10 cellular contexts compared by ENCODE assay signal in the genomic region with DNA sequence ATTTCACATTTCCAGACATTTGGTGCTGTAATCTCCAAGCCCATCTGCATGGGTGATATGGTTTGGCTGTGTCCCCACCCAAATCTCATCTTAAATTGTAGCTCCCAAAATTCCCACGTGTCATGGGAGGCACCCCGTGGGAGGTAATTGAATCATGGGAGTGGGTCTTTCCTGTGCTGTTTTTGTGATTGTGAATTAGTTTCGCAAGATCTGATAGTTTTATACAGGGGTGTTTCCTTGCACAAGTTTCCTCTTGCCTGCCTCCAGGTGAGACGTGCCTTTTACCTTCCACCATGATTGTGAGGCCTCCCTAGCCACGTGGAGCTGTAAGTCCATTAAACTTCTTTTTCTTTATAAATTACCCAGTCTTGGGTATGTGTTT. TPM values are rescaled to one million over a fixed set of nuclear protein-coding genes. Genes with fewer than 3 reads are reported as not detected.
"Had no signal": no experiment of that assay in that cellular context is flagged by ENCODE, and none has a peak within 500 bp of the region (broad histone marks: within the 10 kb centered on the region; RNA-seq: fewer than 3 reads in every experiment).

No MANE protein-coding gene starts in this region.

RNA-seq across cellular contexts. Expression of gene SOWAHA, which starts 10.4 kb away (rescaled TPM):
- total RNA-seq: activated B cell treated with CpG ODN at 0.5 μM for 24 hours; activated CD4-positive, alpha-beta memory T cell treated with anti-CD3 and anti-CD28 coated beads for 36 hours; activated CD8-positive, alpha-beta T cell treated with anti-CD3 and anti-CD28 coated beads for 36 hours; activated naive CD4-positive, alpha-beta T cell treated with anti-CD3 and anti-CD28 coated beads for 36 hours; activated naive CD4-positive, alpha-beta T cell treated with anti-CD3 and anti-CD28 coated beads, Interleukin-2, amount 50 U/mL, for 72 hours; activated T-cell treated with anti-CD3 and anti-CD28 coated beads, Interleukin-2, amount 50 U/mL, for 72 hours; activated T-helper 17 cell treated with anti-CD3 and anti-CD28 coated beads, Interleukin-2, amount 50 U/mL, for 72 hours; ascending aorta; bronchial epithelial cell; cardiac muscle cell had no signal
- polyA plus RNA-seq: cardiac muscle cell had no signal

RNA-seq across cellular contexts. Expression of gene CCNI2, which starts 55.5 kb away (rescaled TPM):
- total RNA-seq: ascending aorta, bronchial epithelial cell, cardiac muscle cell had no signal
